8 cellular contexts compared by ENCODE assay signal in genomic region chr17:50559674-50560184, GRCh38. TPM values are rescaled to one million over a fixed set of nuclear protein-coding genes. Genes with fewer than 3 reads are reported as not detected.
DNase-seq lines count a peak whose midpoint lies in the region; ATAC-seq and TF ChIP-seq lines count a peak whose summit lies in the region.

No MANE protein-coding gene starts in this region.

- H3K4me1 Mint-ChIP-seq in Calu3 (ENCODE audit: low read depth, unreplicated experiment) (peaks cover 7% of the 10 kb centered on the region), osteocyte (ENCODE audit: unreplicated experiment) (peaks cover 28% of the 10 kb centered on the region)
- peaks cover 19% of the 10 kb centered on the region for H3K4me1 Mint-ChIP-seq in activated T-cell treated with anti-CD3 and anti-CD28 coated beads, Interleukin-2, amount 50 U/mL, for 24 hours (ENCODE audit: low read depth)

- H3K9me3 Mint-ChIP-seq in Calu3 (ENCODE audit: low read depth, unreplicated experiment) (no peaks in the 10 kb centered on the region), osteocyte (ENCODE audit: unreplicated experiment) (no peaks in the 10 kb centered on the region)
- H3K9me3 Mint-ChIP-seq in activated T-cell treated with anti-CD3 and anti-CD28 coated beads, Interleukin-2, amount 50 U/mL, for 24 hours, result no peaks in the 10 kb centered on the region

- ATAC-seq in GM18519 (IDR thresholded peaks at IDR 0.05; ENCODE audit: low FRiP score, unreplicated experiment) (no peak), HG02840 (IDR thresholded peaks at IDR 0.05; ENCODE audit: low FRiP score, unreplicated experiment) (no peak)

- H3K36me3 ChIP-seq in HUES6 (ENCODE audit: control insufficient read depth, insufficient read depth, low read length), result no peaks in the 10 kb centered on the region

- H3K9ac ChIP-seq in HUES6 (ENCODE audit: low read length), result no peak overlapping the region

- peaks cover 71% of the 10 kb centered on the region for H3K27me3 ChIP-seq in HUES6 (ENCODE audit: control insufficient read depth, insufficient read depth, low read length)

- intact Hi-C loops in Calu3 (cut with micrococcal nuclease; ENCODE audit: unreplicated experiment), result no loop called here

- no peak overlapping the region for H3K27ac ChIP-seq in HUES6 (ENCODE audit: low read depth, low read length)

- peaks cover 73% of the 10 kb centered on the region for H3K27me3 Mint-ChIP-seq in Calu3 (ENCODE audit: unreplicated experiment)
- peaks cover 63% of the 10 kb centered on the region for H3K27me3 Mint-ChIP-seq in activated T-cell treated with anti-CD3 and anti-CD28 coated beads, Interleukin-2, amount 50 U/mL, for 24 hours
- H3K27me3 Mint-ChIP-seq in osteocyte (ENCODE audit: unreplicated experiment), result peaks cover 46% of the 10 kb centered on the region

- TF ChIP-seq CTCF in Calu3 (IDR thresholded peaks at IDR 0.05; ENCODE audit: unreplicated experiment) (no peak), foreskin fibroblast (IDR thresholded peaks at IDR 0.05; ENCODE audit: low read depth, low read length) (no peak), osteocyte (IDR thresholded peaks at IDR 0.05) (no peak)

- H3K4me3 ChIP-seq in HUES6 (ENCODE audit: low read depth, low read length), result peak overlapping the region; percentile 75
- peak overlapping the region; percentile 35 to 58 for H3K4me3 ChIP-seq in foreskin fibroblast (ENCODE audit: low read depth in 1 of 2, low read length in 2 of 2)

- H3K4me3 Mint-ChIP-seq in Calu3 (ENCODE audit: low read depth, unreplicated experiment) (peak overlapping the region; percentile 61), osteocyte (ENCODE audit: unreplicated experiment) (peak overlapping the region; percentile 72)
- peak overlapping the region; percentile 66 for H3K4me3 Mint-ChIP-seq in activated T-cell treated with anti-CD3 and anti-CD28 coated beads, Interleukin-2, amount 50 U/mL, for 24 hours

- peaks cover 33% of the 10 kb centered on the region for H3K4me1 ChIP-seq in HUES6 (ENCODE audit: control insufficient read depth, insufficient read depth, low read length)

- CTCF ChIA-PET in Calu3 (lab: Charles Lee), result interaction anchor here (0.9 to 2.1 kb wide), 3 partner anchors 9 to 133 kb away, joined by 3 to 8 read pairs (median 4); partner anchors contain the start of gene SPATA20

- BruUV-seq in Calu3 (replicated peaks; lab: Mats Ljungman, UMichigan), result no TSS peak

- peaks cover under 1% of the 10 kb centered on the region for H3K36me3 Mint-ChIP-seq in Calu3 (ENCODE audit: insufficient read depth, unreplicated experiment)
- H3K36me3 Mint-ChIP-seq in activated T-cell treated with anti-CD3 and anti-CD28 coated beads, Interleukin-2, amount 50 U/mL, for 24 hours (ENCODE audit: low read depth), result no peaks in the 10 kb centered on the region
- H3K36me3 Mint-ChIP-seq in osteocyte (ENCODE audit: unreplicated experiment), result peaks cover 3% of the 10 kb centered on the region

- peak; percentile 41 for DNase-seq in Calu3
- peak; percentile 56 for DNase-seq in activated T-cell treated with anti-CD3 and anti-CD28 coated beads, Interleukin-2, amount 50 U/mL, for 24 hours
- peak; percentile 70 to 82 for DNase-seq in foreskin fibroblast
- no peak for DNase-seq in osteocyte (ENCODE audit: extremely low spot score, unreplicated experiment)
- no peak for DNase-seq in kidney glomerular epithelial cell (lab: John Stamatoyannopoulos, UW)

- no peak overlapping the region for H3K27ac Mint-ChIP-seq in Calu3 (ENCODE audit: unreplicated experiment)
- H3K27ac Mint-ChIP-seq in activated T-cell treated with anti-CD3 and anti-CD28 coated beads, Interleukin-2, amount 50 U/mL, for 24 hours, result no peak overlapping the region
- no peak overlapping the region for H3K27ac Mint-ChIP-seq in osteocyte (ENCODE audit: unreplicated experiment)

- H3K9me3 ChIP-seq in HUES6 (ENCODE audit: control insufficient read depth, insufficient read depth, low read depth, low read length), result no peaks in the 10 kb centered on the region

RNA-seq across cellular contexts. Expression of gene CACNA1G, which starts 0.8 kb away (rescaled TPM):
- total RNA-seq in Calu3 (2022), result not detected in 2 replicates
- 0.10 and 0.11 TPM in 2 replicates for total RNA-seq in osteocyte

RNA-seq across cellular contexts. Expression of gene SPATA20, which starts 12.8 kb away (rescaled TPM):
- 33.2 and 47.8 TPM in 2 replicates for total RNA-seq in Calu3 (2022)
- 55.0 and 58.1 TPM in 2 replicates for total RNA-seq in osteocyte

RNA-seq across cellular contexts. Expression of gene EPN3, which starts 27.2 kb away (rescaled TPM):
- total RNA-seq in Calu3 (2022) (41.9 and 45.1 TPM in 2 replicates), osteocyte (not detected in 2 replicates)

RNA-seq across cellular contexts. Expression of gene MYCBPAP, which starts 51.5 kb away (rescaled TPM):
- total RNA-seq in Calu3 (2022), result 0.52 and 1.0 TPM in 2 replicates
- total RNA-seq in osteocyte, result 0.46 and 0.81 TPM in 2 replicates

Comparison
In these comparisons a context has a peak if more than half of its experiments do, and no peak if none do; other contexts are left out.
1. DNase-seq: peak in Calu3 (single experiment), activated T-cell treated with anti-CD3 and anti-CD28 coated beads, Interleukin-2, amount 50 U/mL, for 24 hours (single experiment) and foreskin fibroblast (2 of 2); none in osteocyte (single experiment) and kidney glomerular epithelial cell (single experiment).
2. RNA of gene EPN3, which starts 27.2 kb away (total RNA-seq): 41.9 to 45.1 TPM in Calu3; not detected in osteocyte; every median in the first group is over 10 times any median in the second.
3. Peak in every context shown above with its lines, with median percentiles within 50 percentile points of each other: H3K4me3 Mint-ChIP-seq.